In the genomic region with DNA sequence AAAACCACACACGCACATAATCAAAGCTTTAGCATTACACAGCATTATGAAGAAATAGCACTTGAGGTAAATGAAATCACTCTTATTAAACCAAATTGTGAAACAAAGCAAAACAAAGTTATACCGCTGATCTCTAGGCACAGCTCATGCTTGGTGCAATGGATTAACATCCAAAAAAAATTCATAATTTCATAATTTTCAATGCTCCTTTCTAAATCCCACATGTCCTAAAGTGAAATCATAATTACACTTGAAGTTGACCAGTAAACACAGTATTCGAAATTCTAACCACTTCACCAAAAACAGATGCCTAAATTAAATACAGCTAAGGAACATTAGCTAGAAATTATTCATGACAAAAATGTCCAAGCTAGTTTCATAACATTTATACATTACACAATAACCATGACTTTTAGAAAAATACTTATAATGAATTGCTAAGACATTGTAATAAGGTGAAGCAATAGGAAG, we compare ENCODE assay signal across 10 cellular contexts. TPM values are rescaled to one million over a fixed set of nuclear protein-coding genes. Genes with fewer than 3 reads are reported as not detected.
DNase-seq lines count a peak whose midpoint lies in the region; ATAC-seq and TF ChIP-seq lines count a peak whose summit lies in the region.
"Had no signal": no experiment of that assay in that cellular context is flagged by ENCODE, and none has a peak within 500 bp of the region (broad histone marks: within the 10 kb centered on the region; RNA-seq: fewer than 3 reads in every experiment).

No MANE protein-coding gene starts in this region.

- no peaks in the 10 kb centered on the region for H3K27me3 Mint-ChIP-seq in CD14-positive monocyte (ENCODE audit: low read depth in 3 of 3)

- H3K9me3 ChIP-seq in Karpas-422 (ENCODE audit: low read length) (no peaks in the 10 kb centered on the region), osteoblast (ENCODE audit: low read depth, low read length) (no peaks in the 10 kb centered on the region), ovary (no peaks in the 10 kb centered on the region)

- DNase-seq in CD14-positive monocyte (ENCODE audit: low spot score) (no peak), Karpas-422 (no peak), caudate nucleus (lab: John Stamatoyannopoulos, UW) (no peak), osteoblast (ENCODE audit: insufficient read length, low spot score, missing footprints) (no peak), NCI-H2029 treated with DMSO at 0.1 percent for 48 hours (lab: John Stamatoyannopoulos, UW) (no peak), SKM-1 (lab: John Stamatoyannopoulos, UW; ENCODE audit: unreplicated experiment) (no peak), ovary (no peak)
- DNase-seq: activated CD8-positive, alpha-beta memory T cell treated with anti-CD3 and anti-CD28 coated beads, Interleukin-2, amount 50 U/mL, for 48 hours; OCI-M1 had no signal

- no peak for ATAC-seq in GM21447 (IDR thresholded peaks at IDR 0.05; ENCODE audit: unreplicated experiment)

- no peaks in the 10 kb centered on the region for H3K9me2 ChIP-seq in Karpas-422 (replicated peaks; ENCODE audit: insufficient read depth, low read length)

- no peak for TF ChIP-seq EP300 in ovary (IDR thresholded peaks at IDR 0.05)

- no peaks in the 10 kb centered on the region for H3K9me3 Mint-ChIP-seq in CD14-positive monocyte

- H3K4me1 ChIP-seq in Karpas-422 (ENCODE audit: low read length) (peaks cover 29% of the 10 kb centered on the region), osteoblast (ENCODE audit: insufficient read depth, low read length) (peaks cover 30% of the 10 kb centered on the region), ovary (ENCODE audit: insufficient read depth) (peaks cover 4% of the 10 kb centered on the region)

- peaks cover 7 to 10% of the 10 kb centered on the region in 2 donors for H3K36me3 Mint-ChIP-seq in CD14-positive monocyte

- H3K4me1 Mint-ChIP-seq in CD14-positive monocyte = peaks cover 46% of the 10 kb centered on the region

- H3K27ac Mint-ChIP-seq in CD14-positive monocyte = peak overlapping the region; percentile 91 to 98 (median 95)

- H3K27ac ChIP-seq in Karpas-422 (ENCODE audit: low read length) (no peak overlapping the region), caudate nucleus (ENCODE audit: low read depth, low read length) (peak overlapping the region; percentile 87), osteoblast (ENCODE audit: low read depth, low read length) (peak overlapping the region; percentile 71), ovary (no peak overlapping the region)

- H4K20me1 ChIP-seq in Karpas-422 (ENCODE audit: insufficient read depth, low read depth, low read length) = no peaks in the 10 kb centered on the region
- H4K20me1 ChIP-seq in osteoblast (ENCODE audit: insufficient read depth, low read length) = no peaks in the 10 kb centered on the region

- H3K36me3 ChIP-seq in Karpas-422 (ENCODE audit: insufficient read depth, low read length) (peaks cover 30% of the 10 kb centered on the region), osteoblast (ENCODE audit: insufficient read depth, low read length) (no peaks in the 10 kb centered on the region), ovary (no peaks in the 10 kb centered on the region)

- peak overlapping the region; percentile 60 to 91 for H3K4me3 Mint-ChIP-seq in CD14-positive monocyte

- H3K4me3 ChIP-seq in Karpas-422 (ENCODE audit: low read length) (peak overlapping the region; percentile 80), osteoblast (ENCODE audit: insufficient read depth, low read length) (peak overlapping the region; percentile 23), ovary (no peak overlapping the region)

- H3K27me3 ChIP-seq in Karpas-422 (ENCODE audit: low read length) (no peaks in the 10 kb centered on the region), osteoblast (ENCODE audit: insufficient read depth, low read length) (no peaks in the 10 kb centered on the region), ovary (no peaks in the 10 kb centered on the region)

- peaks cover 66% of the 10 kb centered on the region for H3K79me2 ChIP-seq in Karpas-422 (ENCODE audit: low read length)
- peaks cover 17% of the 10 kb centered on the region for H3K79me2 ChIP-seq in osteoblast (ENCODE audit: insufficient read depth, low read length)

- no peak for TF ChIP-seq POLR2A in ovary (IDR thresholded peaks at IDR 0.05)

- intact Hi-C loops in CD14-positive monocyte (cut with micrococcal nuclease) (no loop called here), ovary (cut with DNase I) (loop anchor here in 1 of 4 donors (2.0 kb wide), 1 partner anchor 13 kb away; no protein-coding TSS in a partner anchor)

- H2AFZ ChIP-seq in Karpas-422 (ENCODE audit: low read length) (no peak overlapping the region), osteoblast (ENCODE audit: low read length) (no peak overlapping the region)

- H3K4me2 ChIP-seq in Karpas-422 (ENCODE audit: low read depth, low read length, poor library complexity, severe bottlenecking) = peak overlapping the region; percentile 69
- peak overlapping the region; percentile 81 for H3K4me2 ChIP-seq in osteoblast (ENCODE audit: insufficient read depth, low read length)

- peak overlapping the region; percentile 84; the same call in 1 of the 2 replicates for H3K9ac ChIP-seq in Karpas-422 (ENCODE audit: low read length)

- 88 to 93% (median 93%) methylated on average over 3 of the region's 3 CpGs for WGBS in ovary, 3 donors

- TF ChIP-seq CTCF in CD14-positive monocyte (IDR thresholded peaks at IDR 0.05) = no peak
- TF ChIP-seq CTCF in osteoblast (IDR thresholded peaks at IDR 0.05; ENCODE audit: extremely low read depth, low read depth, low read length) = no peak
- TF ChIP-seq CTCF in ovary (IDR thresholded peaks at IDR 0.05) = no peak

RNA-seq across cellular contexts. Expression of a gene that starts 1.5 kb away (rescaled TPM):
- 1 to 10 TPM; 3.4 to 5.1 TPM for polyA plus RNA-seq in CD14-positive monocyte
- total RNA-seq in Karpas-422 (2014; rRNA removed; shearing (Covaris generic); ENCODE audit: low replicate concordance) = 58.3 and 71.5 TPM in 2 replicates
- 36.8 and 40.5 TPM in 2 replicates for total RNA-seq in osteoblast
- total RNA-seq in ovary = 10 to 100 TPM; 21.7 to 36.4 (median 26.8) TPM
- 10 to 100 TPM; 14.8 to 18.7 TPM for polyA plus RNA-seq in ovary

RNA-seq across cellular contexts. Expression of a gene that starts 14.1 kb away (rescaled TPM):
- polyA plus RNA-seq in CD14-positive monocyte (1 to 10 TPM; 2.8 to 4.3 TPM), ovary (10 to 100 TPM; 11.3 to 16.9 TPM)
- 80.3 and 84.2 TPM in 2 replicates for total RNA-seq in Karpas-422 (2014; rRNA removed; shearing (Covaris generic); ENCODE audit: low replicate concordance)
- total RNA-seq in osteoblast (4.7 and 6.5 TPM in 2 replicates), ovary (10 to 100 TPM in 4 of 7 donors, 1 to 10 TPM in 3; 5.5 to 27.7 (median 11.2) TPM)

RNA-seq across cellular contexts. Expression of a gene that starts 19.7 kb away (rescaled TPM):
- polyA plus RNA-seq in CD14-positive monocyte = under 1 TPM in 1 of 2 donors, not detected in 1; 0.08 TPM
- total RNA-seq in Karpas-422 (2014; rRNA removed; shearing (Covaris generic); ENCODE audit: low replicate concordance) = 1.1 and 2.9 TPM in 2 replicates
- 1.1 and 1.2 TPM in 2 replicates for total RNA-seq in osteoblast
- total RNA-seq in ovary = 1 to 10 TPM in 4 of 7 donors, under 1 TPM in 3; 0.66 to 9.2 (median 1.3) TPM
- 1 to 10 TPM in 1 of 2 donors, under 1 TPM in 1; 0.46 to 2.6 TPM for polyA plus RNA-seq in ovary

RNA-seq across cellular contexts. Expression of a gene that starts 47.0 kb away (rescaled TPM):
- polyA plus RNA-seq in CD14-positive monocyte (10 to 100 TPM; 20.8 to 26.3 TPM), ovary (10 to 100 TPM; 30.6 to 59.9 TPM)
- 86.5 and 106 TPM in 2 replicates for total RNA-seq in Karpas-422 (2014; rRNA removed; shearing (Covaris generic); ENCODE audit: low replicate concordance)
- total RNA-seq in osteoblast (30.4 and 39.4 TPM in 2 replicates), ovary (10 to 100 TPM in 6 of 7 donors, 1 to 10 TPM in 1; 8.8 to 33.3 (median 29.6) TPM)

Comparison
In these comparisons a context has a peak if more than half of its experiments do, and no peak if none do; other contexts are left out.
1. H3K27ac ChIP-seq: peak in caudate nucleus (single experiment) and osteoblast (single experiment); none in Karpas-422 (single experiment) and ovary (0 of 2).